Comparison of ENCODE assay signal across 1 cellular context in the genomic region with DNA sequence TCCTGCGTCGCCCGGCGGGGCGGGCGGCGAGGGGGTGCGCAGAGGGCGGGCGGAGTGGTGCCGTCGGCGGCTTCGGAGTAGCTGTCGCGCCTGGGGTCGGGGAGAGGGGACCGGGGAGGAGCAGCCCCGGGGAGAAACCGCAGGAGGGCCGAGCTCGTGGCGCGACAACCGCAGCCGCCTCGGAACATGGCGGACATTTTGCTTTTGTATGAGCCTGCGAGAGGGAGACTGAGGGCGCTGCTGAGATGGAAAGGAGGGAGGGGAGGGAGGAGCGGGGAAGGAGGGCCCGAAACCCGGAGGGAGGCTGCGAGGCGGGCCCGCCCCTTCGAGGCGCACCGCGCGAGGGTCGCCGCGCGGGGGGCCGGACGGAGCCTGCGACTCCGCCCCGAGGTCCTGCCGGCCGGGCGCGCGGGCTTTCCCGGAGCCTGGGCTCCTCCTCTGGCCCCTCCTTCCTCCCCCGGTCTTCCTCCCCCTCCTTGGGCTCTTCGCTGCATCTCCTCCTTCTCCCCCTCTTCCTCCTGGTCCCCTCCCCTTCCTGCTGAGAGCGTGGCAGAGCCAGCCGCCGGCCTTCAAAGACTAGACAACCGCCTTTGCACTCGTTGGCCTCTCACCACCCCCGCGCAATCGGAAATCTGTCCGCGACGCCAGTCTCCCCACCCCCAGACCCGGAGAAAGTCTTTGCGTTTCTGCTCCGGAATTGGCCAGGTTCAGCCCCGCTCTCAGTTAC.
TF ChIP-seq lines count a peak whose summit lies in the region.

No MANE protein-coding gene starts in this region.

TF ChIP-seq in K562, 482 proteins besides CTCF, POLR2A, EP300 and RAD21 (continued from another document and continues in another):
- TF ChIP-seq, protein P1, sequence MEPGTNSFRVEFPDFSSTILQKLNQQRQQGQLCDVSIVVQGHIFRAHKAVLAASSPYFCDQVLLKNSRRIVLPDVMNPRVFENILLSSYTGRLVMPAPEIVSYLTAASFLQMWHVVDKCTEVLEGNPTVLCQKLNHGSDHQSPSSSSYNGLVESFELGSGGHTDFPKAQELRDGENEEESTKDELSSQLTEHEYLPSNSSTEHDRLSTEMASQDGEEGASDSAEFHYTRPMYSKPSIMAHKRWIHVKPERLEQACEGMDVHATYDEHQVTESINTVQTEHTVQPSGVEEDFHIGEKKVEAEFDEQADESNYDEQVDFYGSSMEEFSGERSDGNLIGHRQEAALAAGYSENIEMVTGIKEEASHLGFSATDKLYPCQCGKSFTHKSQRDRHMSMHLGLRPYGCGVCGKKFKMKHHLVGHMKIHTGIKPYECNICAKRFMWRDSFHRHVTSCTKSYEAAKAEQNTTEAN (CRISPR knock-in tag; IDR thresholded peaks at IDR 0.05) = no peak
- TF ChIP-seq, protein P2, sequence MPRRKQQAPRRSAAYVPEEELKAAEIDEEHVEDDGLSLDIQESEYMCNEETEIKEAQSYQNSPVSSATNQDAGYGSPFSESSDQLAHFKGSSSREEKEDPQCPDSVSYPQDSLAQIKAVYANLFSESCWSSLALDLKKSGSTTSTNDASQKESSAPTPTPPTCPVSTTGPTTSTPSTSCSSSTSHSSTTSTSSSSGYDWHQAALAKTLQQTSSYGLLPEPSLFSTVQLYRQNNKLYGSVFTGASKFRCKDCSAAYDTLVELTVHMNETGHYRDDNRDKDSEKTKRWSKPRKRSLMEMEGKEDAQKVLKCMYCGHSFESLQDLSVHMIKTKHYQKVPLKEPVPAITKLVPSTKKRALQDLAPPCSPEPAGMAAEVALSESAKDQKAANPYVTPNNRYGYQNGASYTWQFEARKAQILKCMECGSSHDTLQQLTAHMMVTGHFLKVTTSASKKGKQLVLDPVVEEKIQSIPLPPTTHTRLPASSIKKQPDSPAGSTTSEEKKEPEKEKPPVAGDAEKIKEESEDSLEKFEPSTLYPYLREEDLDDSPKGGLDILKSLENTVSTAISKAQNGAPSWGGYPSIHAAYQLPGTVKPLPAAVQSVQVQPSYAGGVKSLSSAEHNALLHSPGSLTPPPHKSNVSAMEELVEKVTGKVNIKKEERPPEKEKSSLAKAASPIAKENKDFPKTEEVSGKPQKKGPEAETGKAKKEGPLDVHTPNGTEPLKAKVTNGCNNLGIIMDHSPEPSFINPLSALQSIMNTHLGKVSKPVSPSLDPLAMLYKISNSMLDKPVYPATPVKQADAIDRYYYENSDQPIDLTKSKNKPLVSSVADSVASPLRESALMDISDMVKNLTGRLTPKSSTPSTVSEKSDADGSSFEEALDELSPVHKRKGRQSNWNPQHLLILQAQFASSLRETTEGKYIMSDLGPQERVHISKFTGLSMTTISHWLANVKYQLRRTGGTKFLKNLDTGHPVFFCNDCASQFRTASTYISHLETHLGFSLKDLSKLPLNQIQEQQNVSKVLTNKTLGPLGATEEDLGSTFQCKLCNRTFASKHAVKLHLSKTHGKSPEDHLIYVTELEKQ (CRISPR knock-in tag; IDR thresholded peaks at IDR 0.05) = no peak
- TF ChIP-seq PCBP2 (IDR thresholded peaks at IDR 0.05; ENCODE audit: low read depth, low read length, poor library complexity, severe bottlenecking) = no peak
- TF ChIP-seq SOX6 (IDR thresholded peaks at IDR 0.05) = no peak
- no peak for TF ChIP-seq POLR2AphosphoS2 (IDR thresholded peaks at IDR 0.05; ENCODE audit: low read length)
- TF ChIP-seq, protein P3, sequence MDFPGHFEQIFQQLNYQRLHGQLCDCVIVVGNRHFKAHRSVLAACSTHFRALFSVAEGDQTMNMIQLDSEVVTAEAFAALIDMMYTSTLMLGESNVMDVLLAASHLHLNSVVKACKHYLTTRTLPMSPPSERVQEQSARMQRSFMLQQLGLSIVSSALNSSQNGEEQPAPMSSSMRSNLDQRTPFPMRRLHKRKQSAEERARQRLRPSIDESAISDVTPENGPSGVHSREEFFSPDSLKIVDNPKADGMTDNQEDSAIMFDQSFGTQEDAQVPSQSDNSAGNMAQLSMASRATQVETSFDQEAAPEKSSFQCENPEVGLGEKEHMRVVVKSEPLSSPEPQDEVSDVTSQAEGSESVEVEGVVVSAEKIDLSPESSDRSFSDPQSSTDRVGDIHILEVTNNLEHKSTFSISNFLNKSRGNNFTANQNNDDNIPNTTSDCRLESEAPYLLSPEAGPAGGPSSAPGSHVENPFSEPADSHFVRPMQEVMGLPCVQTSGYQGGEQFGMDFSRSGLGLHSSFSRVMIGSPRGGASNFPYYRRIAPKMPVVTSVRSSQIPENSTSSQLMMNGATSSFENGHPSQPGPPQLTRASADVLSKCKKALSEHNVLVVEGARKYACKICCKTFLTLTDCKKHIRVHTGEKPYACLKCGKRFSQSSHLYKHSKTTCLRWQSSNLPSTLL (IDR thresholded peaks at IDR 0.05) = no peak
- no peak for TF ChIP-seq JUNB (CRISPR knock-in tag; conservative IDR thresholded peaks at IDR 0.05)
- TF ChIP-seq CREM (IDR thresholded peaks at IDR 0.05; ENCODE audit: low read depth) = no peak; the same call in 1 of the 2 replicates
- TF ChIP-seq ASH1L (IDR thresholded peaks at IDR 0.05; ENCODE audit: borderline replicate concordance, low read depth, partially characterized antibody) = no peak
- no peak for TF ChIP-seq SRF (CRISPR knock-in tag; IDR thresholded peaks at IDR 0.05)
- TF ChIP-seq RFX7 (CRISPR knock-in tag; IDR thresholded peaks at IDR 0.05) = no peak
- no peak for TF ChIP-seq RNF2 (IDR thresholded peaks at IDR 0.05)
- no peak for TF ChIP-seq HNRNPK (IDR thresholded peaks at IDR 0.05; ENCODE audit: low read depth, low read length, poor library complexity, severe bottlenecking)
- TF ChIP-seq TAL1 (IDR thresholded peaks at IDR 0.05) = no peak
- no peak for TF ChIP-seq HNRNPLL (IDR thresholded peaks at IDR 0.05; ENCODE audit: low read depth, low read length, poor library complexity, severe bottlenecking)
- no peak for TF ChIP-seq KLF16 (IDR thresholded peaks at IDR 0.05)
- TF ChIP-seq HMGN3 (IDR thresholded peaks at IDR 0.05; ENCODE audit: borderline replicate concordance, extremely low read depth, insufficient read length, low read depth, low read length) = peak; percentile 52
- TF ChIP-seq, protein P4, sequence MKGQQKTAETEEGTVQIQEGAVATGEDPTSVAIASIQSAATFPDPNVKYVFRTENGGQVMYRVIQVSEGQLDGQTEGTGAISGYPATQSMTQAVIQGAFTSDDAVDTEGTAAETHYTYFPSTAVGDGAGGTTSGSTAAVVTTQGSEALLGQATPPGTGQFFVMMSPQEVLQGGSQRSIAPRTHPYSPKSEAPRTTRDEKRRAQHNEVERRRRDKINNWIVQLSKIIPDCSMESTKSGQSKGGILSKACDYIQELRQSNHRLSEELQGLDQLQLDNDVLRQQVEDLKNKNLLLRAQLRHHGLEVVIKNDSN (CRISPR knock-in tag; IDR thresholded peaks at IDR 0.05) = no peak
- TF ChIP-seq NFRKB (IDR thresholded peaks at IDR 0.05; ENCODE audit: low read depth) = peak; percentile 1; the same call in 1 of the 2 replicates
- no peak for TF ChIP-seq ZNF584 (CRISPR knock-in tag; IDR thresholded peaks at IDR 0.05; ENCODE audit: low read depth)
- peak in 1 of 2 experiments; percentile 66; a peak in 2 of 4 replicates for TF ChIP-seq MAZ (CRISPR knock-in tag; conservative IDR thresholded peaks at IDR 0.05 in 1 of 2, IDR thresholded peaks at IDR 0.05 in 1 of 2)
- TF ChIP-seq MCM3 (IDR thresholded peaks at IDR 0.05) = no peak
- no peak for TF ChIP-seq SAFB (IDR thresholded peaks at IDR 0.05; ENCODE audit: borderline replicate concordance, low read depth, low read length)
- TF ChIP-seq KLF6 (CRISPR knock-in tag; IDR thresholded peaks at IDR 0.05; ENCODE audit: borderline replicate concordance) = no peak
- no peak for TF ChIP-seq ZNF165 (CRISPR knock-in tag; IDR thresholded peaks at IDR 0.05; ENCODE audit: borderline replicate concordance)
- no peak for TF ChIP-seq XRCC3 (IDR thresholded peaks at IDR 0.05)
- TF ChIP-seq, protein P5, sequence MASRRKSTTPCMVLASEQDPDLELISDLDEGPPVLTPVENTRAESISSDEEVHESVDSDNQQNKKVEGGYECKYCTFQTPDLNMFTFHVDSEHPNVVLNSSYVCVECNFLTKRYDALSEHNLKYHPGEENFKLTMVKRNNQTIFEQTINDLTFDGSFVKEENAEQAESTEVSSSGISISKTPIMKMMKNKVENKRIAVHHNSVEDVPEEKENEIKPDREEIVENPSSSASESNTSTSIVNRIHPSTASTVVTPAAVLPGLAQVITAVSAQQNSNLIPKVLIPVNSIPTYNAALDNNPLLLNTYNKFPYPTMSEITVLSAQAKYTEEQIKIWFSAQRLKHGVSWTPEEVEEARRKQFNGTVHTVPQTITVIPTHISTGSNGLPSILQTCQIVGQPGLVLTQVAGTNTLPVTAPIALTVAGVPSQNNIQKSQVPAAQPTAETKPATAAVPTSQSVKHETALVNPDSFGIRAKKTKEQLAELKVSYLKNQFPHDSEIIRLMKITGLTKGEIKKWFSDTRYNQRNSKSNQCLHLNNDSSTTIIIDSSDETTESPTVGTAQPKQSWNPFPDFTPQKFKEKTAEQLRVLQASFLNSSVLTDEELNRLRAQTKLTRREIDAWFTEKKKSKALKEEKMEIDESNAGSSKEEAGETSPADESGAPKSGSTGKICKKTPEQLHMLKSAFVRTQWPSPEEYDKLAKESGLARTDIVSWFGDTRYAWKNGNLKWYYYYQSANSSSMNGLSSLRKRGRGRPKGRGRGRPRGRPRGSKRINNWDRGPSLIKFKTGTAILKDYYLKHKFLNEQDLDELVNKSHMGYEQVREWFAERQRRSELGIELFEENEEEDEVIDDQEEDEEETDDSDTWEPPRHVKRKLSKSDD (conservative IDR thresholded peaks at IDR 0.05; ENCODE audit: low read length) = no peak
- TF ChIP-seq, protein P6, sequence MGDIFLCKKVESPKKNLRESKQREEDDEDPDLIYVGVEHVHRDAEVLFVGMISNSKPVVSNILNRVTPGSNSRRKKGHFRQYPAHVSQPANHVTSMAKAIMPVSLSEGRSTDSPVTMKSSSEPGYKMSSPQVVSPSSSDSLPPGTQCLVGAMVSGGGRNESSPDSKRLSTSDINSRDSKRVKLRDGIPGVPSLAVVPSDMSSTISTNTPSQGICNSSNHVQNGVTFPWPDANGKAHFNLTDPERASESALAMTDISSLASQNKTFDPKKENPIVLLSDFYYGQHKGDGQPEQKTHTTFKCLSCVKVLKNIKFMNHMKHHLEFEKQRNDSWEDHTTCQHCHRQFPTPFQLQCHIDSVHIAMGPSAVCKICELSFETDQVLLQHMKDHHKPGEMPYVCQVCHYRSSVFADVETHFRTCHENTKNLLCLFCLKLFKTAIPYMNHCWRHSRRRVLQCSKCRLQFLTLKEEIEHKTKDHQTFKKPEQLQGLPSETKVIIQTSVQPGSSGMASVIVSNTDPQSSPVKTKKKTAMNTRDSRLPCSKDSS (IDR thresholded peaks at IDR 0.05; ENCODE audit: low read depth, partially characterized antibody) = no peak
- TF ChIP-seq ZNF79 (CRISPR knock-in tag; IDR thresholded peaks at IDR 0.05; ENCODE audit: low read depth) = no peak
- TF ChIP-seq, protein P7, sequence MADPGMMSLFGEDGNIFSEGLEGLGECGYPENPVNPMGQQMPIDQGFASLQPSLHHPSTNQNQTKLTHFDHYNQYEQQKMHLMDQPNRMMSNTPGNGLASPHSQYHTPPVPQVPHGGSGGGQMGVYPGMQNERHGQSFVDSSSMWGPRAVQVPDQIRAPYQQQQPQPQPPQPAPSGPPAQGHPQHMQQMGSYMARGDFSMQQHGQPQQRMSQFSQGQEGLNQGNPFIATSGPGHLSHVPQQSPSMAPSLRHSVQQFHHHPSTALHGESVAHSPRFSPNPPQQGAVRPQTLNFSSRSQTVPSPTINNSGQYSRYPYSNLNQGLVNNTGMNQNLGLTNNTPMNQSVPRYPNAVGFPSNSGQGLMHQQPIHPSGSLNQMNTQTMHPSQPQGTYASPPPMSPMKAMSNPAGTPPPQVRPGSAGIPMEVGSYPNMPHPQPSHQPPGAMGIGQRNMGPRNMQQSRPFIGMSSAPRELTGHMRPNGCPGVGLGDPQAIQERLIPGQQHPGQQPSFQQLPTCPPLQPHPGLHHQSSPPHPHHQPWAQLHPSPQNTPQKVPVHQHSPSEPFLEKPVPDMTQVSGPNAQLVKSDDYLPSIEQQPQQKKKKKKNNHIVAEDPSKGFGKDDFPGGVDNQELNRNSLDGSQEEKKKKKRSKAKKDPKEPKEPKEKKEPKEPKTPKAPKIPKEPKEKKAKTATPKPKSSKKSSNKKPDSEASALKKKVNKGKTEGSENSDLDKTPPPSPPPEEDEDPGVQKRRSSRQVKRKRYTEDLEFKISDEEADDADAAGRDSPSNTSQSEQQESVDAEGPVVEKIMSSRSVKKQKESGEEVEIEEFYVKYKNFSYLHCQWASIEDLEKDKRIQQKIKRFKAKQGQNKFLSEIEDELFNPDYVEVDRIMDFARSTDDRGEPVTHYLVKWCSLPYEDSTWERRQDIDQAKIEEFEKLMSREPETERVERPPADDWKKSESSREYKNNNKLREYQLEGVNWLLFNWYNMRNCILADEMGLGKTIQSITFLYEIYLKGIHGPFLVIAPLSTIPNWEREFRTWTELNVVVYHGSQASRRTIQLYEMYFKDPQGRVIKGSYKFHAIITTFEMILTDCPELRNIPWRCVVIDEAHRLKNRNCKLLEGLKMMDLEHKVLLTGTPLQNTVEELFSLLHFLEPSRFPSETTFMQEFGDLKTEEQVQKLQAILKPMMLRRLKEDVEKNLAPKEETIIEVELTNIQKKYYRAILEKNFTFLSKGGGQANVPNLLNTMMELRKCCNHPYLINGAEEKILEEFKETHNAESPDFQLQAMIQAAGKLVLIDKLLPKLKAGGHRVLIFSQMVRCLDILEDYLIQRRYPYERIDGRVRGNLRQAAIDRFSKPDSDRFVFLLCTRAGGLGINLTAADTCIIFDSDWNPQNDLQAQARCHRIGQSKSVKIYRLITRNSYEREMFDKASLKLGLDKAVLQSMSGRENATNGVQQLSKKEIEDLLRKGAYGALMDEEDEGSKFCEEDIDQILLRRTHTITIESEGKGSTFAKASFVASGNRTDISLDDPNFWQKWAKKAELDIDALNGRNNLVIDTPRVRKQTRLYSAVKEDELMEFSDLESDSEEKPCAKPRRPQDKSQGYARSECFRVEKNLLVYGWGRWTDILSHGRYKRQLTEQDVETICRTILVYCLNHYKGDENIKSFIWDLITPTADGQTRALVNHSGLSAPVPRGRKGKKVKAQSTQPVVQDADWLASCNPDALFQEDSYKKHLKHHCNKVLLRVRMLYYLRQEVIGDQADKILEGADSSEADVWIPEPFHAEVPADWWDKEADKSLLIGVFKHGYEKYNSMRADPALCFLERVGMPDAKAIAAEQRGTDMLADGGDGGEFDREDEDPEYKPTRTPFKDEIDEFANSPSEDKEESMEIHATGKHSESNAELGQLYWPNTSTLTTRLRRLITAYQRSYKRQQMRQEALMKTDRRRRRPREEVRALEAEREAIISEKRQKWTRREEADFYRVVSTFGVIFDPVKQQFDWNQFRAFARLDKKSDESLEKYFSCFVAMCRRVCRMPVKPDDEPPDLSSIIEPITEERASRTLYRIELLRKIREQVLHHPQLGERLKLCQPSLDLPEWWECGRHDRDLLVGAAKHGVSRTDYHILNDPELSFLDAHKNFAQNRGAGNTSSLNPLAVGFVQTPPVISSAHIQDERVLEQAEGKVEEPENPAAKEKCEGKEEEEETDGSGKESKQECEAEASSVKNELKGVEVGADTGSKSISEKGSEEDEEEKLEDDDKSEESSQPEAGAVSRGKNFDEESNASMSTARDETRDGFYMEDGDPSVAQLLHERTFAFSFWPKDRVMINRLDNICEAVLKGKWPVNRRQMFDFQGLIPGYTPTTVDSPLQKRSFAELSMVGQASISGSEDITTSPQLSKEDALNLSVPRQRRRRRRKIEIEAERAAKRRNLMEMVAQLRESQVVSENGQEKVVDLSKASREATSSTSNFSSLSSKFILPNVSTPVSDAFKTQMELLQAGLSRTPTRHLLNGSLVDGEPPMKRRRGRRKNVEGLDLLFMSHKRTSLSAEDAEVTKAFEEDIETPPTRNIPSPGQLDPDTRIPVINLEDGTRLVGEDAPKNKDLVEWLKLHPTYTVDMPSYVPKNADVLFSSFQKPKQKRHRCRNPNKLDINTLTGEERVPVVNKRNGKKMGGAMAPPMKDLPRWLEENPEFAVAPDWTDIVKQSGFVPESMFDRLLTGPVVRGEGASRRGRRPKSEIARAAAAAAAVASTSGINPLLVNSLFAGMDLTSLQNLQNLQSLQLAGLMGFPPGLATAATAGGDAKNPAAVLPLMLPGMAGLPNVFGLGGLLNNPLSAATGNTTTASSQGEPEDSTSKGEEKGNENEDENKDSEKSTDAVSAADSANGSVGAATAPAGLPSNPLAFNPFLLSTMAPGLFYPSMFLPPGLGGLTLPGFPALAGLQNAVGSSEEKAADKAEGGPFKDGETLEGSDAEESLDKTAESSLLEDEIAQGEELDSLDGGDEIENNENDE (IDR thresholded peaks at IDR 0.05; ENCODE audit: low read depth, low read length) = no peak
